In the genomic region with DNA sequence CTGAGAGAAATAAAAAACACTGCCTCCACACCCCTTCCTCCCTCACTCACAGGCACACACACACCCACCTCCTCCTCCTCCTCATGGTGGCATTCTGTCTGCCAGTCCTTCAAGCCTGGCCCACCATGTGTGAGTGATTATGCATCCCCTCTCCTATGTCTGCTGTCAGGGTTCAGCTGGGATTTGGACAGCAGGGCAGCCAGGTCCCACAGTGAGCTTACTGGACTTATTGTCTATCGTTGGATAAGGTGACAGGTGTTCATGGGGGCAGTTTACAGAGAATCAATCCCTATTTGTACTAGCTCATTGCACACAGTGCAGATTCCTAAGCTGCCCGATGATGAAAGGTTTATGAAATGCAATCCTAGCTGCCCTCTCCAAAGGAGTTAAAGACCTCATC, we compare ENCODE assay signal across 17 cellular contexts. TPM values are rescaled to one million over a fixed set of nuclear protein-coding genes. Genes with fewer than 3 reads are reported as not detected.
DNase-seq lines count a peak whose midpoint lies in the region; ATAC-seq and TF ChIP-seq lines count a peak whose summit lies in the region.
"Had no signal": no experiment of that assay in that cellular context is flagged by ENCODE, and none has a peak within 500 bp of the region (broad histone marks: within the 10 kb centered on the region; RNA-seq: fewer than 3 reads in every experiment).

No MANE protein-coding gene starts in this region.

- DNase-seq in NCI-H524 treated with DMSO at 0.1 percent for 48 hours (lab: John Stamatoyannopoulos, UW) (peak; percentile 43), neural progenitor cell (ENCODE audit: low spot score) (no peak), foreskin keratinocyte (no peak), SW480 (ENCODE audit: low spot score) (no peak)
- no peak for DNase-seq in activated CD4-positive, alpha-beta memory T cell treated with anti-CD3 and anti-CD28 coated beads for 36 hours
- DNase-seq: AML-193; Caco-2; CD4-positive, alpha-beta T cell; GM23248; HFFc6; IMR-90 had no signal

- H2AFZ ChIP-seq in neural progenitor cell (replicated peaks) = no peak overlapping the region
- H2AFZ ChIP-seq: GM23248 had no signal

- H3K27me3 Mint-ChIP-seq in brain = peaks cover 3% of the 10 kb centered on the region
- H3K27me3 Mint-ChIP-seq in neural progenitor cell (ENCODE audit: insufficient read depth, low read depth) = no peaks in the 10 kb centered on the region
- no peaks in the 10 kb centered on the region for H3K27me3 Mint-ChIP-seq in activated CD4-positive, alpha-beta memory T cell treated with anti-CD3 and anti-CD28 coated beads for 36 hours
- H3K27me3 Mint-ChIP-seq: CD4-positive, alpha-beta T cell had no signal

- H3K4me1 Mint-ChIP-seq in brain (peaks cover 12% of the 10 kb centered on the region), neural progenitor cell (peaks cover 18% of the 10 kb centered on the region)
- no peaks in the 10 kb centered on the region for H3K4me1 Mint-ChIP-seq in activated CD4-positive, alpha-beta memory T cell treated with anti-CD3 and anti-CD28 coated beads for 36 hours (ENCODE audit: low read depth)

- peak overlapping the region; percentile 3 to 81 (median 47) for H3K27ac Mint-ChIP-seq in brain
- peak overlapping the region; percentile 80 for H3K27ac Mint-ChIP-seq in neural progenitor cell
- no peak overlapping the region for H3K27ac Mint-ChIP-seq in activated CD4-positive, alpha-beta memory T cell treated with anti-CD3 and anti-CD28 coated beads for 36 hours
- H3K27ac Mint-ChIP-seq: CD4-positive, alpha-beta T cell; HFFc6 had no signal

- intact Hi-C loops in activated CD4-positive, alpha-beta memory T cell treated with anti-CD3 and anti-CD28 coated beads for 36 hours (cut with micrococcal nuclease) = no loop called here

- no peaks in the 10 kb centered on the region for H3K9me3 ChIP-seq in neural progenitor cell (ENCODE audit: low read depth)
- H3K9me3 ChIP-seq: A549 had no signal

- no peaks in the 10 kb centered on the region for H3K79me2 ChIP-seq in neural progenitor cell (ENCODE audit: low read depth)

- no peak overlapping the region for H3K9ac ChIP-seq in neural progenitor cell
- H3K9ac ChIP-seq: GM23248 had no signal

- no peaks in the 10 kb centered on the region for H3F3A ChIP-seq in neural progenitor cell (ENCODE audit: low read depth)

- H3K4me1 ChIP-seq in neural progenitor cell = peaks cover 5% of the 10 kb centered on the region
- no peaks in the 10 kb centered on the region for H3K4me1 ChIP-seq in foreskin keratinocyte
- H3K4me1 ChIP-seq: A549, Caco-2 had no signal

- H3K36me3 Mint-ChIP-seq in brain = no peaks in the 10 kb centered on the region
- no peaks in the 10 kb centered on the region for H3K36me3 Mint-ChIP-seq in neural progenitor cell
- H3K36me3 Mint-ChIP-seq in activated CD4-positive, alpha-beta memory T cell treated with anti-CD3 and anti-CD28 coated beads for 36 hours = no peaks in the 10 kb centered on the region

- H3K27me3 ChIP-seq in neural progenitor cell (no peaks in the 10 kb centered on the region), foreskin keratinocyte (peaks cover 13% of the 10 kb centered on the region)

- H3K27ac ChIP-seq in neural progenitor cell (no peak overlapping the region), foreskin keratinocyte (no peak overlapping the region)
- H3K27ac ChIP-seq: A549, C4-2B, GM23248 had no signal

- peaks cover 0 to 3% (median 0%) of the 10 kb centered on the region in 5 experiments for H3K9me3 Mint-ChIP-seq in brain
- no peaks in the 10 kb centered on the region for H3K9me3 Mint-ChIP-seq in neural progenitor cell
- H3K9me3 Mint-ChIP-seq in activated CD4-positive, alpha-beta memory T cell treated with anti-CD3 and anti-CD28 coated beads for 36 hours = no peaks in the 10 kb centered on the region
- H3K9me3 Mint-ChIP-seq: HFFc6 had no signal

- H3K4me3 Mint-ChIP-seq in brain (no peak overlapping the region), neural progenitor cell (peak overlapping the region; percentile 64)
- no peak overlapping the region for H3K4me3 Mint-ChIP-seq in activated CD4-positive, alpha-beta memory T cell treated with anti-CD3 and anti-CD28 coated beads for 36 hours
- H3K4me3 Mint-ChIP-seq: CD4-positive, alpha-beta T cell; HFFc6 had no signal

- H4K20me1 ChIP-seq in neural progenitor cell (ENCODE audit: low read depth) = no peaks in the 10 kb centered on the region

- no peak overlapping the region for H3K4me2 ChIP-seq in neural progenitor cell
- H3K4me2 ChIP-seq: A549 had no signal

- no peaks in the 10 kb centered on the region for H3K36me3 ChIP-seq in neural progenitor cell

- ATAC-seq in HG02938 (IDR thresholded peaks at IDR 0.05; ENCODE audit: unreplicated experiment) = no peak
- no peak for ATAC-seq in foreskin keratinocyte
- ATAC-seq: A549, HCT116, K562 had no signal

- CTCF ChIA-PET in activated CD4-positive, alpha-beta memory T cell treated with anti-CD3 and anti-CD28 coated beads for 36 hours (lab: Charles Lee) = no interaction called here

- no peak overlapping the region for H3K4me3 ChIP-seq in neural progenitor cell
- H3K4me3 ChIP-seq: A549, GM23248, K562 had no signal

- TF ChIP-seq CTCF in brain (conservative IDR thresholded peaks at IDR 0.05) = no peak
- no peak for TF ChIP-seq CTCF in neural progenitor cell (IDR thresholded peaks at IDR 0.05)
- TF ChIP-seq CTCF in foreskin keratinocyte (conservative IDR thresholded peaks at IDR 0.05) = no peak

- POLR2A ChIA-PET in activated CD4-positive, alpha-beta memory T cell treated with anti-CD3 and anti-CD28 coated beads for 36 hours (lab: Charles Lee) = no interaction called here

RNA-seq across cellular contexts. Expression of gene NTM, which starts 4.8 kb away (rescaled TPM):
- polyA plus RNA-seq in brain (ENCODE audit: insufficient read depth, low read depth, low replicate concordance) (92.8 TPM), foreskin keratinocyte (16.1 and 20.2 TPM in 2 replicates)
- total RNA-seq in neural progenitor cell (ENCODE audit: low replicate concordance) (4.3 and 6.0 TPM in 2 replicates), foreskin keratinocyte (37.5 and 51.7 TPM in 2 replicates)
- total RNA-seq in activated CD4-positive, alpha-beta memory T cell treated with anti-CD3 and anti-CD28 coated beads for 36 hours = not detected
- total RNA-seq: CD4-positive, alpha-beta T cell; K562 had no signal
- polyA plus RNA-seq: A549, K562 had no signal
